10 cellular contexts compared by ENCODE assay signal in the genomic region with DNA sequence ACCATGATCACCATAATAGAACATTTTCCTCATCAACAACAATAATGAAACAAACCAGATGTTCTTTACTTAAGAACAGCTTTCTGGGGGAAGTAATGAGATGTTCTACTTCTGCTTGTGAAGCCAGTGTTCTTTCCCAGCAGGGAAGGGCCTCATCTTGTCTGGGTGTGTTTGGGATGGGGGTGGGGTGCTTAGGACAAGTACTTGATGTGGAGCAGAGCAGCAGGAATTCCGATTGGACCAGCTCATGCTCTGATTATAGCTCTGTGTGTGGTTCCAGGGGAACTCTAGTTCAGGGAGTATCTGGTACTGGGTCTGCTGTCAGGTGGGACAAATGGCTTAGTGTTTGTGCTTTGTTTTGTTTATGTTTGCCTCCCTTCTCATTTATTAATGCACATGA.
DNase-seq lines count a peak whose midpoint lies in the region; ATAC-seq and TF ChIP-seq lines count a peak whose summit lies in the region.
"Had no signal": no experiment of that assay in that cellular context is flagged by ENCODE, and none has a peak within 500 bp of the region (broad histone marks: within the 10 kb centered on the region; RNA-seq: fewer than 3 reads in every experiment).

No MANE protein-coding gene starts in this region.

- TF ChIP-seq POLR2A in esophagus squamous epithelium (IDR thresholded peaks at IDR 0.05): no peak
- TF ChIP-seq POLR2A in uterus (IDR thresholded peaks at IDR 0.05): peak in 1 of 2 donors; percentile 18

- H3K27ac ChIP-seq in esophagus squamous epithelium (peak overlapping the region in 3 of 4 donors; percentile 36 to 60 (median 54)), lung (ENCODE audit: low read depth in 1 of 2, low read length in 1 of 2) (peak overlapping the region in 1 of 2 donors; percentile 88), uterus (peak overlapping the region; percentile 85)

- H3K4me1 ChIP-seq in esophagus squamous epithelium: peaks cover 5 to 33% (median 14%) of the 10 kb centered on the region in 3 donors
- peaks cover 4 to 30% of the 10 kb centered on the region in 2 donors for H3K4me1 ChIP-seq in lung (ENCODE audit: control insufficient read depth in 2 of 2, insufficient read depth in 2 of 2, low read length in 2 of 2)
- peaks cover 0 to 4% of the 10 kb centered on the region in 2 donors for H3K4me1 ChIP-seq in uterus

- intact Hi-C loops in Right ventricle myocardium inferior (cut with DNase I): loop anchor here (5.0 to 10.0 kb wide), 2 partner anchors 112 to 115 kb away; no protein-coding TSS in a partner anchor
- intact Hi-C loops in cardiac septum (cut with DNase I): loop anchor here (5.0 kb wide), 2 partner anchors 118 to 182 kb away; a partner anchor contains a TSS
- intact Hi-C loops in esophagus squamous epithelium (cut with DNase I): no loop called here
- intact Hi-C loops in uterus (cut with DNase I; ENCODE audit: low total_unique reads): no loop called here

- WGBS in esophagus squamous epithelium, 2 donors: 70 to 80% methylated on average over 1 of the region's 1 CpG
- WGBS in lung, 2 donors: 64 to 65% methylated on average over 1 of the region's 1 CpG

- H3K36me3 ChIP-seq in esophagus squamous epithelium (no peaks in the 10 kb centered on the region), lung (ENCODE audit: control insufficient read depth in 2 of 2, insufficient read depth in 2 of 2, low read length in 2 of 2) (no peaks in the 10 kb centered on the region), uterus (no peaks in the 10 kb centered on the region)

- H3K27me3 ChIP-seq in esophagus squamous epithelium: no peaks in the 10 kb centered on the region
- H3K27me3 ChIP-seq in lung (ENCODE audit: control insufficient read depth, insufficient read depth): no peaks in the 10 kb centered on the region
- no peaks in the 10 kb centered on the region for H3K27me3 ChIP-seq in uterus

- H3K9me3 ChIP-seq in esophagus squamous epithelium (no peaks in the 10 kb centered on the region), lung (ENCODE audit: control insufficient read depth in 2 of 2, insufficient read depth in 1 of 2, low read length in 1 of 2) (no peaks in the 10 kb centered on the region), uterus (no peaks in the 10 kb centered on the region)

- H3K4me3 ChIP-seq in esophagus squamous epithelium (no peak overlapping the region), lung (no peak overlapping the region), uterus (no peak overlapping the region)
- H3K4me3 ChIP-seq: K562 had no signal

- ATAC-seq in Right ventricle myocardium inferior (peak; percentile 93), lung (ENCODE audit: insufficient read depth, low FRiP score) (peak; percentile 65), GM18520 (IDR thresholded peaks at IDR 0.05; ENCODE audit: unreplicated experiment) (no peak)
- ATAC-seq: K562 had no signal

- DNase-seq in Right ventricle myocardium inferior (ENCODE audit: missing footprints): no peak
- no peak for DNase-seq in cardiac septum (ENCODE audit: low spot score)
- DNase-seq in esophagus squamous epithelium (lab: John Stamatoyannopoulos, UW): no peak
- DNase-seq in lung (ENCODE audit: low spot score): peak; percentile 51
- DNase-seq in uterus: peak; percentile 79 to 96
- DNase-seq in RPMI8226: no peak
- DNase-seq in NOMO-1 treated with DMSO at 0.1 percent for 48 hours (lab: John Stamatoyannopoulos, UW; ENCODE audit: unreplicated experiment): no peak
- DNase-seq: stimulated activated naive CD4-positive, alpha-beta T cell treated with Interleukin-2 at 50 U/mL for 16 hours had no signal

- TF ChIP-seq CTCF in esophagus squamous epithelium (IDR thresholded peaks at IDR 0.05): no peak
- no peak for TF ChIP-seq CTCF in lung (IDR thresholded peaks at IDR 0.05; ENCODE audit: control extremely low read depth, extremely low read depth)
- no peak for TF ChIP-seq CTCF in uterus (IDR thresholded peaks at IDR 0.05)

Comparison
In these comparisons a context has a peak if more than half of its experiments do, and no peak if none do; other contexts are left out.
1. DNase-seq: peak in lung (single experiment) and uterus (2 of 2); none in Right ventricle myocardium inferior (single experiment), cardiac septum (single experiment), esophagus squamous epithelium (single experiment), RPMI8226 (single experiment) and NOMO-1 treated with DMSO at 0.1 percent for 48 hours (single experiment).
2. intact Hi-C loops: an anchor here in Right ventricle myocardium inferior (5.0 to 10.0 kb wide) and cardiac septum (5.0 kb wide); none called in esophagus squamous epithelium and uterus.